In genomic region chr9:129237804-129238203, GRCh38 we compare ENCODE assay signal across 15 cellular contexts. TPM values are rescaled to one million over a fixed set of nuclear protein-coding genes. Genes with fewer than 3 reads are reported as not detected.
DNase-seq lines count a peak whose midpoint lies in the region; ATAC-seq and TF ChIP-seq lines count a peak whose summit lies in the region.
"Had no signal": no experiment of that assay in that cellular context is flagged by ENCODE, and none has a peak within 500 bp of the region (broad histone marks: within the 10 kb centered on the region; RNA-seq: fewer than 3 reads in every experiment).

No MANE protein-coding gene starts in this region.

- H3K4me3 ChIP-seq in osteoblast (ENCODE audit: insufficient read depth, low read length), result no peak overlapping the region
- H3K4me3 ChIP-seq: hepatocyte, pancreas had no signal

- no peaks in the 10 kb centered on the region for H3K27me3 Mint-ChIP-seq in activated CD8-positive, alpha-beta memory T cell treated with anti-CD3 and anti-CD28 coated beads, Interleukin-2, amount 10 ng/mL, durations not matched to agents 7 days and 5 days
- H3K27me3 Mint-ChIP-seq in HFFc6 (ENCODE audit: insufficient read depth), result peaks cover 5% of the 10 kb centered on the region
- no peaks in the 10 kb centered on the region for H3K27me3 Mint-ChIP-seq in activated naive CD8-positive, alpha-beta T cell treated with anti-CD3 and anti-CD28 coated beads for 36 hours

- H3K4me3 Mint-ChIP-seq in activated CD8-positive, alpha-beta memory T cell treated with anti-CD3 and anti-CD28 coated beads, Interleukin-2, amount 10 ng/mL, durations not matched to agents 7 days and 5 days, result peak overlapping the region; percentile 57
- peak overlapping the region; percentile 77; the same call in 1 of the 2 replicates for H3K4me3 Mint-ChIP-seq in HFFc6
- H3K4me3 Mint-ChIP-seq in activated naive CD8-positive, alpha-beta T cell treated with anti-CD3 and anti-CD28 coated beads for 36 hours, result peak overlapping the region; percentile 83
- H3K4me3 Mint-ChIP-seq: H9 had no signal

- no peak overlapping the region for H3K27ac ChIP-seq in osteoblast (ENCODE audit: low read depth, low read length)
- H3K27ac ChIP-seq: breast epithelium, hepatocyte, pancreas had no signal

- ATAC-seq in activated CD8-positive, alpha-beta memory T cell treated with anti-CD3 and anti-CD28 coated beads, Interleukin-2, amount 10 ng/mL, durations not matched to agents 7 days and 5 days, result no peak
- ATAC-seq in GM21737 (IDR thresholded peaks at IDR 0.05; ENCODE audit: unreplicated experiment), result no peak
- ATAC-seq: left colon had no signal

- peaks cover 16% of the 10 kb centered on the region for H3K4me1 ChIP-seq in osteoblast (ENCODE audit: insufficient read depth, low read length)
- H3K4me1 ChIP-seq: breast epithelium, pancreas had no signal

- peaks cover 5% of the 10 kb centered on the region for H3K9me3 ChIP-seq in osteoblast (ENCODE audit: low read depth, low read length)
- H3K9me3 ChIP-seq: breast epithelium, pancreas had no signal

- H4K20me1 ChIP-seq in osteoblast (ENCODE audit: insufficient read depth, low read length), result no peaks in the 10 kb centered on the region

- peak overlapping the region; percentile 41 for H2AFZ ChIP-seq in osteoblast (ENCODE audit: low read length)
- H2AFZ ChIP-seq: hepatocyte had no signal

- H3K9me3 Mint-ChIP-seq in activated CD8-positive, alpha-beta memory T cell treated with anti-CD3 and anti-CD28 coated beads, Interleukin-2, amount 10 ng/mL, durations not matched to agents 7 days and 5 days (ENCODE audit: low read depth), result peaks cover 4% of the 10 kb centered on the region
- peaks cover 11% of the 10 kb centered on the region for H3K9me3 Mint-ChIP-seq in HFFc6
- peaks cover 9% of the 10 kb centered on the region for H3K9me3 Mint-ChIP-seq in activated naive CD8-positive, alpha-beta T cell treated with anti-CD3 and anti-CD28 coated beads for 36 hours
- H3K9me3 Mint-ChIP-seq: H9 had no signal

- CTCF ChIA-PET in activated CD8-positive, alpha-beta memory T cell treated with anti-CD3 and anti-CD28 coated beads, Interleukin-2, amount 10 ng/mL, durations not matched to agents 7 days and 5 days (lab: Charles Lee), result interaction anchor here (1.0 to 4.1 kb wide), 8 partner anchors 12 to 259 kb away, joined by 3 to 28 read pairs (median 6); partner anchors contain the start of gene IER5L

- no peaks in the 10 kb centered on the region for H3K36me3 ChIP-seq in osteoblast (ENCODE audit: insufficient read depth, low read length)
- H3K36me3 ChIP-seq: breast epithelium, pancreas had no signal

- H3K27ac Mint-ChIP-seq in activated CD8-positive, alpha-beta memory T cell treated with anti-CD3 and anti-CD28 coated beads, Interleukin-2, amount 10 ng/mL, durations not matched to agents 7 days and 5 days, result peak overlapping the region; percentile 45
- H3K27ac Mint-ChIP-seq in HFFc6, result no peak overlapping the region
- H3K27ac Mint-ChIP-seq in activated naive CD8-positive, alpha-beta T cell treated with anti-CD3 and anti-CD28 coated beads for 36 hours, result peak overlapping the region; percentile 92
- H3K27ac Mint-ChIP-seq: IgD-negative memory B cell had no signal

- H3K4me1 Mint-ChIP-seq in activated CD8-positive, alpha-beta memory T cell treated with anti-CD3 and anti-CD28 coated beads, Interleukin-2, amount 10 ng/mL, durations not matched to agents 7 days and 5 days, result peaks cover 53% of the 10 kb centered on the region
- peaks cover 21% of the 10 kb centered on the region for H3K4me1 Mint-ChIP-seq in HFFc6 (ENCODE audit: low read depth)
- peaks cover 45% of the 10 kb centered on the region for H3K4me1 Mint-ChIP-seq in activated naive CD8-positive, alpha-beta T cell treated with anti-CD3 and anti-CD28 coated beads for 36 hours

- H3K79me2 ChIP-seq in osteoblast (ENCODE audit: insufficient read depth, low read length), result no peaks in the 10 kb centered on the region
- H3K79me2 ChIP-seq: hepatocyte had no signal

- H3K4me2 ChIP-seq in osteoblast (ENCODE audit: insufficient read depth, low read length), result peak overlapping the region; percentile 89

- peaks cover 3% of the 10 kb centered on the region for H3K36me3 Mint-ChIP-seq in activated CD8-positive, alpha-beta memory T cell treated with anti-CD3 and anti-CD28 coated beads, Interleukin-2, amount 10 ng/mL, durations not matched to agents 7 days and 5 days
- peaks cover 6% of the 10 kb centered on the region for H3K36me3 Mint-ChIP-seq in HFFc6 (ENCODE audit: low read depth)
- peaks cover 3% of the 10 kb centered on the region for H3K36me3 Mint-ChIP-seq in activated naive CD8-positive, alpha-beta T cell treated with anti-CD3 and anti-CD28 coated beads for 36 hours
- H3K36me3 Mint-ChIP-seq: IgD-negative memory B cell had no signal

- no peak for DNase-seq in activated CD8-positive, alpha-beta memory T cell treated with anti-CD3 and anti-CD28 coated beads, Interleukin-2, amount 10 ng/mL, durations not matched to agents 7 days and 5 days
- DNase-seq in activated CD8-positive, alpha-beta memory T cell treated with anti-CD3 and anti-CD28 coated beads for 24 hours, result no peak
- no peak for DNase-seq in HFFc6
- no peak for DNase-seq in activated naive CD8-positive, alpha-beta T cell treated with anti-CD3 and anti-CD28 coated beads for 36 hours
- no peak for DNase-seq in osteoblast (ENCODE audit: insufficient read length, low spot score, missing footprints)
- DNase-seq in NCI-H1417 treated with DMSO at 0.1 percent for 48 hours (lab: John Stamatoyannopoulos, UW), result no peak
- no peak for DNase-seq in NOMO-1 treated with DMSO at 0.1 percent for 48 hours (lab: John Stamatoyannopoulos, UW; ENCODE audit: unreplicated experiment)
- DNase-seq: H9, left colon, NCI-H1092 treated with DMSO at 0.1 percent for 48 hours had no signal

- TF ChIP-seq CTCF in HFFc6 (IDR thresholded peaks at IDR 0.05) (no peak), osteoblast (IDR thresholded peaks at IDR 0.05; ENCODE audit: extremely low read depth, low read depth, low read length) (no peak)

- H3K27me3 ChIP-seq in osteoblast (ENCODE audit: insufficient read depth, low read length), result no peaks in the 10 kb centered on the region
- H3K27me3 ChIP-seq: breast epithelium, hepatocyte, pancreas had no signal

RNA-seq across cellular contexts. Expression of gene IER5L, which starts 59.7 kb away (rescaled TPM):
- total RNA-seq in activated CD8-positive, alpha-beta memory T cell treated with anti-CD3 and anti-CD28 coated beads, Interleukin-2, amount 10 ng/mL, durations not matched to agents 7 days and 5 days, result 1 to 10 TPM; 4.9 to 6.1 TPM
- 10 to 100 TPM; 28.5 to 45.1 (median 42.2) TPM for total RNA-seq in HFFc6 (2021; fragmentation: NEBNext Ultra II Directional; extraction: Animal tissue kit (Norgen Biotek cat#: 25700))
- total RNA-seq in activated naive CD8-positive, alpha-beta T cell treated with anti-CD3 and anti-CD28 coated beads for 36 hours, result 1 to 10 TPM; 1.1 to 1.2 TPM
- 86.1 and 104 TPM in 2 replicates for total RNA-seq in osteoblast

Comparison
In these comparisons a context has a peak if more than half of its experiments do, and no peak if none do; other contexts are left out.
1. RNA of gene IER5L, which starts 59.7 kb away (total RNA-seq): 86.1 to 104 TPM in osteoblast and 28.5 to 45.1 TPM in HFFc6; 4.9 to 6.1 TPM in activated CD8-positive, alpha-beta memory T cell treated with anti-CD3 and anti-CD28 coated beads, Interleukin-2, amount 10 ng/mL, durations not matched to agents 7 days and 5 days and 1.1 to 1.2 TPM in activated naive CD8-positive, alpha-beta T cell treated with anti-CD3 and anti-CD28 coated beads for 36 hours; every median in the first group is over 4 times any median in the second.
2. Peak in every context shown above with its lines, with median percentiles within 50 percentile points of each other: H3K4me3 Mint-ChIP-seq.